22 cellular contexts compared by ENCODE assay signal in genomic region chr16:51562896-51563295, GRCh38.
"Had no signal": no experiment of that assay in that cellular context is flagged by ENCODE, and none has a peak within 500 bp of the region (broad histone marks: within the 10 kb centered on the region; RNA-seq: fewer than 3 reads in every experiment).

No MANE protein-coding gene starts in this region.

- H3K36me3 ChIP-seq: left ventricle myocardium inferior, lower lobe of right lung, ovary, right atrium auricular region, sigmoid colon had no signal

- DNase-seq: dermis blood vessel endothelial cell; immature natural killer cell; kidney; left cardiac atrium; left ventricle myocardium inferior; lower lobe of right lung; natural killer cell; nucleus accumbens; ovary; sigmoid colon; small intestine; stimulated activated CD4-positive, alpha-beta T cell treated with anti-CD3 and anti-CD28 coated beads, Interleukin-12 subunit alpha, Interleukin-12 subunit beta, amount 100 ng/mL, for 4 hours; stimulated activated CD4-positive, alpha-beta T cell treated with anti-CD3 and anti-CD28 coated beads, Interleukin-2, amount 100 ng/mL, for 48 hours; stimulated activated naive CD4-positive, alpha-beta T cell treated with Interleukin-2 at 50 U/mL for 16 hours had no signal

- ATAC-seq: left cardiac atrium, lower lobe of right lung, natural killer cell had no signal

- H3K27ac ChIP-seq: left ventricle myocardium inferior, lower lobe of right lung, ovary, right atrium auricular region, sigmoid colon had no signal

- H3K27me3 Mint-ChIP-seq: memory B cell had no signal

- H3K4me3 Mint-ChIP-seq: immature natural killer cell, memory B cell, mesothelial cell of epicardium, natural killer cell, neural crest cell, type B pancreatic cell had no signal

- FAIRE-seq: colon, frontal cortex, kidney, small intestine, urothelium cell line had no signal

- H3K36me3 Mint-ChIP-seq: immature natural killer cell, memory B cell, mesothelial cell of epicardium, natural killer cell, type B pancreatic cell had no signal

- H3K27ac Mint-ChIP-seq: immature natural killer cell, memory B cell, mesothelial cell of epicardium, natural killer cell, type B pancreatic cell had no signal

- H3K4me1 Mint-ChIP-seq: immature natural killer cell, memory B cell, mesothelial cell of epicardium, natural killer cell had no signal

- H3K9me3 ChIP-seq: ovary, right atrium auricular region had no signal

- H3K27me3 ChIP-seq: ovary, right atrium auricular region, sigmoid colon had no signal

- H3K4me1 ChIP-seq: left ventricle myocardium inferior, lower lobe of right lung, right atrium auricular region, sigmoid colon had no signal

- H3K4me3 ChIP-seq: left ventricle myocardium inferior, lower lobe of right lung, ovary, right atrium auricular region, sigmoid colon had no signal
